8 cellular contexts compared by ENCODE assay signal in the genomic region with DNA sequence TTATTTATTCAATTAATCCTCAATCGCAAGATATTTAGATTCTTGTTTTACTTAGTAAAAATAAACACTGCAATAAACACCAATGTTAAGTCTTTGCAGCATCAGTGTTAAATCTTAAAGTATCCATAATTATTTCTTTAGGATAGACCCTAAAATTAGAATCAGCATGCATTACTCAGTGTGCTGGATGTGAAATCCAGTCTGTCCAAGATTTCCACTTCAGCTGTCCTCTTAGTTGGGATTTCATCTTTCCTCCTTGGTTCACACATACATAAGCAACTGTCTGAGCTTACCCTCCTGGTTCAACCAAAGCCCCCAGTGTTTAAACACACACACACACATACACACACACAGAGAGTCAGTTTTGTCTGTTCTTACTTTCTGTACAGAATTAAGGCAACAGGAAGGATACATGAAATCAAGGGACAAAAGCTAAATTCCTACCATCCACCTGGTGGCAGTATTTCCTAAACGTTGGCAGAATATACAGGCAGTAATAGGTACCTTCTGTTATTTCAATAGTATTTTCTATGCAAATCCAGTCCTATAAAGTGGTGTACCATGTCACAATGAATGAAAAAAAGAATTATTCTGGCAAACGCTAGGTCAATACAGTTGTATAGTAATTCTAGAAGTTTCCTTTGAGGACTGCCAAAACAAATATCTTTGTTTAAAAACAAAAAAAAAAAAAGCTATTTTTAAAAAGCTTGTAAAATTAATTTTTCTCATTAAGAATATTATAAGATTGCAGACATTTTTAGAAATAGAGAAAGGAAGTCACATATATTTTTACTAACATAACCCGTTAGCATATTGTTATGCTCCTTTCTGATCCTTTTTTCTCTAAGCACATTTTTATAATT. TPM values are rescaled to one million over a fixed set of nuclear protein-coding genes. Genes with fewer than 3 reads are reported as not detected.
DNase-seq lines count a peak whose midpoint lies in the region; ATAC-seq, FAIRE-seq and TF ChIP-seq lines count a peak whose summit lies in the region.

No MANE protein-coding gene starts in this region.

- no peak overlapping the region for H3K4me3 ChIP-seq in Jurkat, Clone E6-1 (ENCODE audit: low read length)

- TF ChIP-seq CTCF in foreskin keratinocyte (conservative IDR thresholded peaks at IDR 0.05), result peak; percentile 94

- TF ChIP-seq POLR2A in GM12891 (IDR thresholded peaks at IDR 0.05; ENCODE audit: low read depth, low read length), result no peak

- peak; percentile 79 for ATAC-seq in foreskin keratinocyte
- no peak for ATAC-seq in GM21786 (IDR thresholded peaks at IDR 0.05; ENCODE audit: unreplicated experiment)

- DNase-seq in AG08395 (ENCODE audit: low spot score) (peak; percentile 77), GM12891 (ENCODE audit: insufficient read length, low spot score) (peak; percentile 21), NOMO-1 treated with DMSO at 0.1 percent for 48 hours (lab: John Stamatoyannopoulos, UW; ENCODE audit: unreplicated experiment) (peak; percentile 81), activated T-cell treated with anti-CD3 and anti-CD28 coated beads for 48 hours (ENCODE audit: low read depth) (peak; percentile 4), foreskin keratinocyte (peak; percentile 25 to 62), non-pigmented ciliary epithelial cell (ENCODE audit: low read depth) (peak; percentile 38)
- DNase-seq in Jurkat, Clone E6-1 (ENCODE audit: low read depth, low spot score), result peak; percentile 80

- H3K27ac ChIP-seq in foreskin keratinocyte, result no peak overlapping the region

- peaks cover 8% of the 10 kb centered on the region for H3K27me3 ChIP-seq in foreskin keratinocyte

- FAIRE-seq in GM12891 (lab: Jason Lieb, UNC), result peak; percentile 97

- H3K4me1 ChIP-seq in foreskin keratinocyte, result no peaks in the 10 kb centered on the region

TF ChIP-seq in GM12891, 5 proteins besides CTCF, POLR2A, EP300 and RAD21:
- TF ChIP-seq PAX5 (IDR thresholded peaks at IDR 0.05; ENCODE audit: insufficient read depth, low read length, severe bottlenecking), result no peak
- TF ChIP-seq SPI1 (IDR thresholded peaks at IDR 0.05; ENCODE audit: low read depth, low read length), result no peak
- no peak for TF ChIP-seq TAF1 (IDR thresholded peaks at IDR 0.05; ENCODE audit: low read depth, low read length)
- TF ChIP-seq POLR2AphosphoS5 (IDR thresholded peaks at IDR 0.05; ENCODE audit: low read depth, low read length), result no peak
- no peak for TF ChIP-seq POU2F2 (IDR thresholded peaks at IDR 0.05; ENCODE audit: low read depth, low read length)

RNA-seq across cellular contexts. Expression of a gene that starts 27.3 kb away (rescaled TPM):
- 16.7 TPM for polyA plus RNA-seq in GM12891 (2012; ENCODE audit: low read depth, missing spikeins)
- 40.5 TPM for polyA plus RNA-seq in Jurkat, Clone E6-1 (2012; ENCODE audit: insufficient read depth, insufficient read length)
- 14.1 and 15.0 TPM in 2 replicates for total RNA-seq in foreskin keratinocyte
- 5.2 and 5.8 TPM in 2 replicates for polyA plus RNA-seq in foreskin keratinocyte

RNA-seq across cellular contexts. Expression of a gene that starts 31.4 kb away (rescaled TPM):
- polyA plus RNA-seq in GM12891 (2012; ENCODE audit: low read depth, missing spikeins), result not detected
- not detected for polyA plus RNA-seq in Jurkat, Clone E6-1 (2012; ENCODE audit: insufficient read depth, insufficient read length)
- total RNA-seq in foreskin keratinocyte, result not detected in 2 replicates
- polyA plus RNA-seq in foreskin keratinocyte, result 0.01 TPM in 1 of 2 replicates, not detected in the other

Comparison
In these comparisons a context has a peak if more than half of its experiments do, and no peak if none do; other contexts are left out.
1. DNase-seq: peak in every context shown above with its lines; median percentile 81 in NOMO-1 treated with DMSO at 0.1 percent for 48 hours; 80 in Jurkat, Clone E6-1; 77 in AG08395; 44 in foreskin keratinocyte; 38 in non-pigmented ciliary epithelial cell; 21 in GM12891; 4 in activated T-cell treated with anti-CD3 and anti-CD28 coated beads for 48 hours.